ENCODE assay signal across 15 cellular contexts in the genomic region with DNA sequence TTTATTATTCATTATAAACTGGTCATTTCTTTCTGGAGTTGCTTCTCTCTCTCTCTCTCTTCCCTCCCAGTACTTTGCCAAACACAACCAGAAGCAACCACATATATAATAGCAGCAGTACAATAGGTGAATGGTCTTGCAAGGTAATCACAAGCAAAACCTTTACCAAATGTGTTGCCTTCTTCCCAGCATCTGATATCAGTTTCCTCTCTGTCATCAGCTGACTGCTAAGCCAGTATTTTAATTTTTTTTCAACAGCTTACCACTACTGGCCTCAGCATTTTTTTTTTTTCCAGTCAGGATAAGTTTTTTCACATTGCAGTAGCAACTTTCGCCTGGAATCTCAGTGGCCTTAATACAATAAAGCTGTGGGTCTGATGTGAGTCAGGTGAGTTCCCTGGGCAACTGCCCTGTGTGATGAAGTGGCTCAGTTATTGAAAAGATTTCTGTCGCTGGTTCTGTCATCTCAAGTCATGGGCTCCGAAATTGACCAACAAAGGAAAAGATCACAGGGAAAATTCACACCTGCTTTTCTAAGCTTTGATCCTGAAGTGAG.
DNase-seq lines count a peak whose midpoint lies in the region; ATAC-seq and TF ChIP-seq lines count a peak whose summit lies in the region.
"Had no signal": no experiment of that assay in that cellular context is flagged by ENCODE, and none has a peak within 500 bp of the region (broad histone marks: within the 10 kb centered on the region; RNA-seq: fewer than 3 reads in every experiment).

No MANE protein-coding gene starts in this region.

- ATAC-seq in naive thymus-derived CD8-positive, alpha-beta T cell = no peak
- ATAC-seq in HG02642 (IDR thresholded peaks at IDR 0.05; ENCODE audit: poor library complexity, unreplicated experiment) = no peak

- H3K36me3 Mint-ChIP-seq in activated CD4-positive, alpha-beta T cell treated with anti-CD3 and anti-CD28 coated beads, Interleukin-2, amount 10 ng/mL, durations not matched to agents 24 days and 14 days (ENCODE audit: low read depth) = peaks cover 28% of the 10 kb centered on the region
- peaks cover 25% of the 10 kb centered on the region for H3K36me3 Mint-ChIP-seq in activated naive CD8-positive, alpha-beta T cell treated with anti-CD3 and anti-CD28 coated beads for 36 hours
- H3K36me3 Mint-ChIP-seq in naive thymus-derived CD8-positive, alpha-beta T cell = peaks cover 0 to 8% (median 5%) of the 10 kb centered on the region in 3 donors

- H3K27me3 Mint-ChIP-seq in activated CD4-positive, alpha-beta T cell treated with anti-CD3 and anti-CD28 coated beads, Interleukin-2, amount 10 ng/mL, durations not matched to agents 24 days and 14 days = no peaks in the 10 kb centered on the region
- H3K27me3 Mint-ChIP-seq in activated naive CD8-positive, alpha-beta T cell treated with anti-CD3 and anti-CD28 coated beads for 36 hours = no peaks in the 10 kb centered on the region
- H3K27me3 Mint-ChIP-seq in naive thymus-derived CD8-positive, alpha-beta T cell = no peaks in the 10 kb centered on the region

- peak overlapping the region; percentile 98 for H3K27ac Mint-ChIP-seq in activated CD4-positive, alpha-beta T cell treated with anti-CD3 and anti-CD28 coated beads, Interleukin-2, amount 10 ng/mL, durations not matched to agents 24 days and 14 days
- H3K27ac Mint-ChIP-seq in activated naive CD8-positive, alpha-beta T cell treated with anti-CD3 and anti-CD28 coated beads for 36 hours = peak overlapping the region; percentile 94
- peak overlapping the region in 9 of 10 donors; percentile 89 to 100 (median 98) for H3K27ac Mint-ChIP-seq in naive thymus-derived CD8-positive, alpha-beta T cell
- H3K27ac Mint-ChIP-seq: H9 had no signal

- peaks cover 4% of the 10 kb centered on the region for H3K9me3 Mint-ChIP-seq in activated CD4-positive, alpha-beta T cell treated with anti-CD3 and anti-CD28 coated beads, Interleukin-2, amount 10 ng/mL, durations not matched to agents 24 days and 14 days
- H3K9me3 Mint-ChIP-seq in activated naive CD8-positive, alpha-beta T cell treated with anti-CD3 and anti-CD28 coated beads for 36 hours = peaks cover 14% of the 10 kb centered on the region
- H3K9me3 Mint-ChIP-seq in naive thymus-derived CD8-positive, alpha-beta T cell = peaks cover 0 to 11% (median 2%) of the 10 kb centered on the region in 9 donors
- H3K9me3 Mint-ChIP-seq: H9 had no signal

- intact Hi-C loops in activated CD4-positive, alpha-beta T cell treated with anti-CD3 and anti-CD28 coated beads, Interleukin-2, amount 10 ng/mL, durations not matched to agents 24 days and 14 days (cut with micrococcal nuclease) = loop anchor here (10.0 kb wide), 2 partner anchors 343 to 1367 kb away; a partner anchor contains a TSS

- no peak overlapping the region for H2AFZ ChIP-seq in Loucy (ENCODE audit: low read length)

- no peak for TF ChIP-seq CTCF in Loucy (conservative IDR thresholded peaks at IDR 0.05; ENCODE audit: low read length)

- no peaks in the 10 kb centered on the region for H4K20me1 ChIP-seq in Loucy (ENCODE audit: insufficient read depth, low read length, poor library complexity, severe bottlenecking)

- DNase-seq in activated CD4-positive, alpha-beta T cell treated with anti-CD3 and anti-CD28 coated beads, Interleukin-2, amount 10 ng/mL, durations not matched to agents 24 days and 14 days = peak; percentile 63
- no peak for DNase-seq in activated CD4-positive, alpha-beta T cell treated with anti-CD3 and anti-CD28 coated beads, Interleukin-2, amount 50 U/mL, for 4 hours
- no peak for DNase-seq in activated naive CD8-positive, alpha-beta T cell treated with anti-CD3 and anti-CD28 coated beads for 36 hours
- no peak for DNase-seq in naive thymus-derived CD8-positive, alpha-beta T cell
- DNase-seq in HuH-7 (ENCODE audit: low spot score) = no peak
- DNase-seq in NCI-H1092 treated with DMSO at 0.1 percent for 48 hours (lab: John Stamatoyannopoulos, UW) = no peak
- DNase-seq: 8988T; activated CD4-positive, CD25-positive, alpha-beta regulatory T cell; H9; left ventricle myocardium superior; NCI-H187; NCI-H510A treated with DMSO at 0.1 percent for 48 hours had no signal

- H3F3A ChIP-seq in Loucy (ENCODE audit: low read depth) = peaks cover 5% of the 10 kb centered on the region; the same call in 1 of the 2 replicates

- H3K9me3 ChIP-seq in Loucy (ENCODE audit: insufficient read depth, low read depth, low read length) = no peaks in the 10 kb centered on the region
- H3K9me3 ChIP-seq: testis had no signal

- no peaks in the 10 kb centered on the region for H3K9me2 ChIP-seq in Loucy (replicated peaks; ENCODE audit: low read depth, low read length)

- POLR2A ChIA-PET in naive thymus-derived CD8-positive, alpha-beta T cell (lab: Charles Lee) = interaction anchor here (0.6 to 3.6 kb wide), 10 partner anchors 10 to 240 kb away, joined by 3 to 19 read pairs (median 5); no protein-coding TSS in a partner anchor

- H3K4me3 ChIP-seq in Loucy (ENCODE audit: low read length, poor library complexity, severe bottlenecking) = peak overlapping the region; percentile 66
- H3K4me3 ChIP-seq: testis had no signal

- peak overlapping the region; percentile 81 for H3K4me3 Mint-ChIP-seq in activated CD4-positive, alpha-beta T cell treated with anti-CD3 and anti-CD28 coated beads, Interleukin-2, amount 10 ng/mL, durations not matched to agents 24 days and 14 days
- H3K4me3 Mint-ChIP-seq in activated naive CD8-positive, alpha-beta T cell treated with anti-CD3 and anti-CD28 coated beads for 36 hours = peak overlapping the region; percentile 73
- peak overlapping the region; percentile 7 to 86 (median 70) for H3K4me3 Mint-ChIP-seq in naive thymus-derived CD8-positive, alpha-beta T cell
- H3K4me3 Mint-ChIP-seq: H9 had no signal

- H3K9ac ChIP-seq in Loucy (ENCODE audit: low read depth, low read length, poor library complexity, severe bottlenecking) = peak overlapping the region; percentile 68

- peak overlapping the region; percentile 86 for H3K4me2 ChIP-seq in Loucy (ENCODE audit: low read depth, low read length, poor library complexity, severe bottlenecking)

- H3K79me2 ChIP-seq in Loucy (ENCODE audit: insufficient read depth, low read length) = no peaks in the 10 kb centered on the region

- peaks cover 48% of the 10 kb centered on the region for H3K4me1 Mint-ChIP-seq in activated CD4-positive, alpha-beta T cell treated with anti-CD3 and anti-CD28 coated beads, Interleukin-2, amount 10 ng/mL, durations not matched to agents 24 days and 14 days
- H3K4me1 Mint-ChIP-seq in activated naive CD8-positive, alpha-beta T cell treated with anti-CD3 and anti-CD28 coated beads for 36 hours = peaks cover 43% of the 10 kb centered on the region
- peaks cover 39 to 60% (median 52%) of the 10 kb centered on the region in 4 donors for H3K4me1 Mint-ChIP-seq in naive thymus-derived CD8-positive, alpha-beta T cell

- H3K27me3 ChIP-seq in Loucy (ENCODE audit: insufficient read depth, low read length, poor library complexity, severe bottlenecking) = no peaks in the 10 kb centered on the region
- H3K27me3 ChIP-seq: testis had no signal

- H3K4me1 ChIP-seq in Loucy (ENCODE audit: insufficient read depth, low read length, poor library complexity, severe bottlenecking) = peaks cover 56% of the 10 kb centered on the region
- H3K4me1 ChIP-seq: testis had no signal

- no peaks in the 10 kb centered on the region for H3K36me3 ChIP-seq in Loucy (ENCODE audit: insufficient read depth, low read length)
